In the genomic region with DNA sequence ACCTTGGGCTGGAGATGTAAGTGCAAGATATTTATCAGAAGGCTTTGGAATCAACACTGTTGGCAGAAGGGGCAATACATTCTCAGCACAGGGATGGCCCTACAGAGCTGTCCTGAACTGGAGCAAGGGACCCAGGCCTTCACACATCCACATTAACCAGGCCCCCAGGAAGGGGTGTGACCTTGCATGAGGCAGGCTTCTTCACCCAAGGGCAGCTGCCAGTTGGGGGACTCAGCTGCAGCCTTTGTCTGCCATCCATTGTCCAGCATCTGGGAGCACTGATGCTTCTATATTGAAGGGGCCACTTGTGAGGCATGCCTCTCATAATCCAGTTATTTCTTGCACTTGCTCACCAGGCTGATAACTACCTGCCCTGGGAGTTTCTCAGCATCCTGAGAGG, we compare ENCODE assay signal across 40 cellular contexts. TPM values are rescaled to one million over a fixed set of nuclear protein-coding genes. Genes with fewer than 3 reads are reported as not detected.
"Had no signal": no experiment of that assay in that cellular context is flagged by ENCODE, and none has a peak within 500 bp of the region (broad histone marks: within the 10 kb centered on the region; RNA-seq: fewer than 3 reads in every experiment).

No MANE protein-coding gene starts in this region.

- ATAC-seq: activated naive CD4-positive, alpha-beta T cell treated with anti-CD3 and anti-CD28 coated beads, Interleukin-2, amount 50 U/mL, for 72 hours; activated naive CD8-positive, alpha-beta T cell treated with anti-CD3 and anti-CD28 coated beads, Interleukin-2, amount 50 U/mL, for 24 hours; activated T-cell treated with anti-CD3 and anti-CD28 coated beads, Interleukin-2, amount 50 U/mL, for 4 hours; activated T-cell treated with anti-CD3 and anti-CD28 coated beads, Interleukin-2, amount 50 U/mL, for 72 hours; activated T-helper 17 cell treated with anti-CD3 and anti-CD28 coated beads, Interleukin-2, amount 50 U/mL, for 72 hours; body of pancreas had no signal

- DNase-seq: activated effector memory CD4-positive, alpha-beta T cell treated with anti-CD3 and anti-CD28 coated beads, Interleukin-2, amount 50 U/mL, for 16 hours; activated effector memory CD4-positive, alpha-beta T cell treated with Interleukin-2 at 50 U/mL for 16 hours; activated gamma-delta T cell; activated gamma-delta T cell treated with Interleukin-2 at 50 U/mL for 16 hours; activated naive CD4-positive, alpha-beta T cell; activated naive CD4-positive, alpha-beta T cell treated with anti-CD3 and anti-CD28 coated beads for 36 hours; activated naive CD4-positive, alpha-beta T cell treated with anti-CD3 and anti-CD28 coated beads, Interleukin-2, amount 10 ng/mL, durations not matched to agents 7 days and 5 days; activated naive CD4-positive, alpha-beta T cell treated with anti-CD3 and anti-CD28 coated beads, Interleukin-2, amount 50 U/mL, for 16 hours; activated naive CD4-positive, alpha-beta T cell treated with Interleukin-2 at 50 U/mL for 16 hours; activated naive CD8-positive, alpha-beta T cell treated with anti-CD3 and anti-CD28 coated beads for 36 hours; activated naive CD8-positive, alpha-beta T cell treated with anti-CD3 and anti-CD28 coated beads, Interleukin-2, amount 10 ng/mL, durations not matched to agents 7 days and 5 days; activated naive CD8-positive, alpha-beta T cell treated with anti-CD3 and anti-CD28 coated beads, Interleukin-2, amount 50 U/mL, for 24 hours; activated T-cell treated with anti-CD3 and anti-CD28 coated beads, Interleukin-2, amount 50 U/mL, for 1 hour; activated T-cell treated with anti-CD3 and anti-CD28 coated beads, Interleukin-2, amount 50 U/mL, for 24 hours; activated T-cell treated with anti-CD3 and anti-CD28 coated beads, Interleukin-2, amount 50 U/mL, for 4 hours; activated T-cell treated with anti-CD3 and anti-CD28 coated beads, Interleukin-2, amount 50 U/mL, for 48 hours; activated T-cell treated with anti-CD3 and anti-CD28 coated beads, Interleukin-2, amount 50 U/mL, for 72 hours; adrenal gland; amniotic stem cell; amygdala; anterior cingulate cortex; aorta; body of pancreas; brain microvascular endothelial cell; caudate nucleus; central memory CD4-positive, alpha-beta T cell; cerebellar nuclear complex had no signal

- H3K4me1 Mint-ChIP-seq: activated naive CD4-positive, alpha-beta T cell treated with anti-CD3 and anti-CD28 coated beads, Interleukin-2, amount 10 ng/mL, durations not matched to agents 7 days and 5 days; activated naive CD8-positive, alpha-beta T cell treated with anti-CD3 and anti-CD28 coated beads for 36 hours; activated naive CD8-positive, alpha-beta T cell treated with anti-CD3 and anti-CD28 coated beads, Interleukin-2, amount 10 ng/mL, durations not matched to agents 7 days and 5 days; activated naive CD8-positive, alpha-beta T cell treated with anti-CD3 and anti-CD28 coated beads, Interleukin-2, amount 50 U/mL, for 24 hours; activated T-helper 17 cell treated with anti-CD3 and anti-CD28 coated beads, Interleukin-2, amount 50 U/mL, for 72 hours; central memory CD8-positive, alpha-beta T cell had no signal

- H3K27me3 Mint-ChIP-seq: activated naive CD4-positive, alpha-beta T cell treated with anti-CD3 and anti-CD28 coated beads, Interleukin-2, amount 10 ng/mL, durations not matched to agents 7 days and 5 days; activated naive CD4-positive, alpha-beta T cell treated with anti-CD3 and anti-CD28 coated beads, Interleukin-2, amount 50 U/mL, for 24 hours; activated naive CD8-positive, alpha-beta T cell; activated naive CD8-positive, alpha-beta T cell treated with anti-CD3 and anti-CD28 coated beads for 36 hours; activated naive CD8-positive, alpha-beta T cell treated with anti-CD3 and anti-CD28 coated beads, Interleukin-2, amount 10 ng/mL, durations not matched to agents 7 days and 5 days; activated naive CD8-positive, alpha-beta T cell treated with anti-CD3 and anti-CD28 coated beads, Interleukin-2, amount 50 U/mL, for 24 hours; activated T-cell treated with anti-CD3 and anti-CD28 coated beads, Interleukin-2, amount 50 U/mL, for 24 hours; activated T-helper 17 cell treated with anti-CD3 and anti-CD28 coated beads, Interleukin-2, amount 50 U/mL, for 72 hours; central memory CD8-positive, alpha-beta T cell had no signal

- H3K4me3 Mint-ChIP-seq: activated naive CD4-positive, alpha-beta T cell treated with anti-CD3 and anti-CD28 coated beads for 36 hours; activated naive CD4-positive, alpha-beta T cell treated with anti-CD3 and anti-CD28 coated beads, Interleukin-2, amount 10 ng/mL, durations not matched to agents 7 days and 5 days; activated naive CD4-positive, alpha-beta T cell treated with anti-CD3 and anti-CD28 coated beads, Interleukin-2, amount 50 U/mL, for 24 hours; activated naive CD8-positive, alpha-beta T cell; activated naive CD8-positive, alpha-beta T cell treated with anti-CD3 and anti-CD28 coated beads for 36 hours; activated naive CD8-positive, alpha-beta T cell treated with anti-CD3 and anti-CD28 coated beads, Interleukin-2, amount 10 ng/mL, durations not matched to agents 7 days and 5 days; activated naive CD8-positive, alpha-beta T cell treated with anti-CD3 and anti-CD28 coated beads, Interleukin-2, amount 50 U/mL, for 24 hours; activated T-cell treated with anti-CD3 and anti-CD28 coated beads, Interleukin-2, amount 50 U/mL, for 24 hours; activated T-cell treated with anti-CD3 and anti-CD28 coated beads, Interleukin-2, amount 50 U/mL, for 4 hours; activated T-cell treated with anti-CD3 and anti-CD28 coated beads, Interleukin-2, amount 50 U/mL, for 72 hours; activated T-helper 1 cell treated with anti-CD3 and anti-CD28 coated beads, Interleukin-12 subunit alpha, Interleukin-12 subunit beta, Interleukin-2, Interleukin-4 antibody, amounts not matched to agents 30 ng/mL and 10 ng/mL and 1 ng/mL, durations not matched to agents 14 hours and 24 hours and 36 hours; activated T-helper 17 cell treated with anti-CD3 and anti-CD28 coated beads, Interleukin-2, amount 50 U/mL, for 72 hours; brain; central memory CD8-positive, alpha-beta T cell had no signal

- H3K36me3 Mint-ChIP-seq: brain had no signal

- H3K27ac Mint-ChIP-seq: activated naive CD4-positive, alpha-beta T cell treated with anti-CD3 and anti-CD28 coated beads for 36 hours; activated naive CD4-positive, alpha-beta T cell treated with anti-CD3 and anti-CD28 coated beads, Interleukin-2, amount 10 ng/mL, durations not matched to agents 7 days and 5 days; activated naive CD4-positive, alpha-beta T cell treated with anti-CD3 and anti-CD28 coated beads, Interleukin-2, amount 50 U/mL, for 24 hours; activated naive CD8-positive, alpha-beta T cell; activated naive CD8-positive, alpha-beta T cell treated with anti-CD3 and anti-CD28 coated beads for 36 hours; activated naive CD8-positive, alpha-beta T cell treated with anti-CD3 and anti-CD28 coated beads, Interleukin-2, amount 10 ng/mL, durations not matched to agents 7 days and 5 days; activated naive CD8-positive, alpha-beta T cell treated with anti-CD3 and anti-CD28 coated beads, Interleukin-2, amount 50 U/mL, for 24 hours; activated T-cell treated with anti-CD3 and anti-CD28 coated beads, Interleukin-2, amount 50 U/mL, for 24 hours; activated T-cell treated with anti-CD3 and anti-CD28 coated beads, Interleukin-2, amount 50 U/mL, for 72 hours; activated T-helper 1 cell treated with anti-CD3 and anti-CD28 coated beads, Interleukin-12 subunit alpha, Interleukin-12 subunit beta, Interleukin-2, Interleukin-4 antibody, amounts not matched to agents 30 ng/mL and 10 ng/mL and 1 ng/mL, durations not matched to agents 14 hours and 24 hours and 36 hours; activated T-helper 17 cell treated with anti-CD3 and anti-CD28 coated beads, Interleukin-2, amount 50 U/mL, for 72 hours; activated T-helper 2 cell treated with anti-CD3 and anti-CD28 coated beads, Interferon-gamma antibody, Interleukin-2, Interleukin-4, amounts not matched to agents 10 μg/mL and 5 μg/mL and 100 μg/mL, durations not matched to agents 14 hours and 24 hours and 36 hours; brain had no signal

RNA-seq across cellular contexts. Expression of a gene that starts 38.3 kb away (rescaled TPM):
- total RNA-seq: activated T-helper 17 cell treated with anti-CD3 and anti-CD28 coated beads, Interleukin-2, amount 50 U/mL, for 72 hours; adrenal gland; aorta; ascending aorta; astrocyte; body of pancreas; cardiac muscle cell; cardiac septum; cerebellum had no signal
